Comparison of ENCODE assay signal across 24 cellular contexts in the genomic region with DNA sequence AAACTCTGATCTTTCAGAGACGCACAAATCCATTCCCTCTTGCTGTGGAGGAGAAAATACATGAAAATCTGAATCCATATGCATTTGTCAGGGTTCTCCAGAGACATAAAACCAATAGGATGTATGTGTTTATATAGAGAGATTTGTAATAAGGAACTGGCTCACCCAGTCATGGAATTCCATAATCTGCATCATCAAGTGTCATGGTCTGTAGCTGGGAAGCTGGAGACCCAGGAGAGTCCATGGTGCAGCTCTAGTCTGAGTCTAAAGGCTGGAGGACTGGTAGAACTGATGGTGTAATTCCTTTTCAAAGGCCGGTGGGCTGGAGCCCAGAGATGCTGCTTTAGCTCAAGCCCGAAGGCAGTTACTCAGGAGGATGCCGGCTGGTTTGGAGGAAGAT.
A peak's percentile ranks its signal among the peaks of the same experiment; 100 is the strongest.
DNase-seq lines count a peak whose midpoint lies in the region; ATAC-seq and TF ChIP-seq lines count a peak whose summit lies in the region.
"Had no signal": no experiment of that assay in that cellular context is flagged by ENCODE, and none has a peak within 500 bp of the region (broad histone marks: within the 10 kb centered on the region; RNA-seq: fewer than 3 reads in every experiment).

No MANE protein-coding gene starts in this region.

- CTCF ChIA-PET in Panc1 (lab: Charles Lee): no interaction called here

- H3K4me3 ChIP-seq in Panc1 (ENCODE audit: low read depth in 2 of 2, low read length in 2 of 2) (no peak overlapping the region), smooth muscle cell (no peak overlapping the region)
- H3K4me3 ChIP-seq: body of pancreas, pancreas, skin epidermis, suprapubic skin had no signal

- H3K27ac ChIP-seq in Panc1 (ENCODE audit: low read length) (peak overlapping the region; percentile 83), smooth muscle cell (ENCODE audit: low read depth) (peak overlapping the region; percentile 16)
- H3K27ac ChIP-seq: body of pancreas, pancreas, skin epidermis, suprapubic skin had no signal

- no peak overlapping the region for H2AFZ ChIP-seq in smooth muscle cell (ENCODE audit: low read depth)

- POLR2A ChIA-PET in Panc1 (lab: Charles Lee): interaction anchor here (0.6 kb wide), 1 partner anchor 8 kb away, joined by 8 read pairs; no protein-coding TSS in a partner anchor

- no peaks in the 10 kb centered on the region for H3K27me3 ChIP-seq in Panc1 (ENCODE audit: control insufficient read depth, insufficient read depth, low read length)
- no peaks in the 10 kb centered on the region for H3K27me3 ChIP-seq in smooth muscle cell (ENCODE audit: low read depth)
- H3K27me3 ChIP-seq: body of pancreas, pancreas, suprapubic skin had no signal

- H3F3A ChIP-seq in smooth muscle cell (ENCODE audit: low read depth): peaks cover 31% of the 10 kb centered on the region

- no peaks in the 10 kb centered on the region for H3K9me3 ChIP-seq in Panc1 (ENCODE audit: control insufficient read depth, insufficient read depth, low read depth, low read length)
- no peaks in the 10 kb centered on the region for H3K9me3 ChIP-seq in smooth muscle cell (replicated peaks; ENCODE audit: low read depth)
- H3K9me3 ChIP-seq: body of pancreas, pancreas, SK-N-SH, suprapubic skin had no signal

- in situ Hi-C loops in Panc1 (cut with HindIII; ENCODE audit: low pct_unique_long_range_greater_than_20kb, low sequenced_read_pairs): no loop called here

- peaks cover 39% of the 10 kb centered on the region for H4K20me1 ChIP-seq in smooth muscle cell (ENCODE audit: low read depth)

- WGBS in smooth muscle cell (ENCODE audit: low lambda C conversion rate): 87% methylated on average over 4 of the region's 4 CpGs

- TF ChIP-seq CTCF in Panc1 (IDR thresholded peaks at IDR 0.05): no peak
- no peak for TF ChIP-seq CTCF in smooth muscle cell (IDR thresholded peaks at IDR 0.05; ENCODE audit: borderline replicate concordance, insufficient read depth, poor library complexity, severe bottlenecking)

- intact Hi-C loops in Panc1 (cut with micrococcal nuclease; ENCODE audit: unreplicated experiment): no loop called here

- peaks cover 82% of the 10 kb centered on the region for H3K4me1 ChIP-seq in Panc1 (ENCODE audit: control insufficient read depth, insufficient read depth, low read length)
- peaks cover 10% of the 10 kb centered on the region for H3K4me1 ChIP-seq in smooth muscle cell (ENCODE audit: low read depth)

- peaks cover 64% of the 10 kb centered on the region for H3K79me2 ChIP-seq in smooth muscle cell (ENCODE audit: low read depth)

- peak; percentile 87 for DNase-seq in ELR (ENCODE audit: low read depth)
- no peak for DNase-seq in Panc1 (ENCODE audit: low read depth, low spot score)
- peak; percentile 53 for DNase-seq in fibroblast of peridontal ligament (ENCODE audit: extremely low read depth)
- no peak for DNase-seq in smooth muscle cell (lab: John Stamatoyannopoulos, UW; ENCODE audit: unreplicated experiment)
- no peak for DNase-seq in mucosa of gallbladder (ENCODE audit: low spot score)
- DNase-seq: activated CD4-positive, alpha-beta T cell treated with anti-CD3 and anti-CD28 coated beads, Interleukin-2, amount 50 U/mL, for 48 hours; activated naive CD4-positive, alpha-beta T cell treated with Interleukin-2 at 50 U/mL for 16 hours; activated T-cell treated with anti-CD3 and anti-CD28 coated beads, Interleukin-2, amount 50 U/mL, for 72 hours; body of pancreas; CD4-positive, alpha-beta memory T cell; cerebellar nuclear complex; left colon; NCI-H1092; NCI-H1694 treated with DMSO at 0.1 percent for 48 hours; NCI-H2171 treated with DMSO at 0.1 percent for 48 hours; NCI-H510A; pancreas; retina; SK-N-SH; stimulated activated naive CD4-positive, alpha-beta T cell had no signal

- no peak overlapping the region for H3K9ac ChIP-seq in smooth muscle cell (ENCODE audit: low read depth)
- H3K9ac ChIP-seq: SK-N-SH had no signal

- 0 out of 2 replicates have a peak, but pooled peaks cover 3% of the 10 kb centered on the region for H3K36me3 ChIP-seq in Panc1 (ENCODE audit: control insufficient read depth, insufficient read depth, low read length)
- H3K36me3 ChIP-seq in smooth muscle cell (ENCODE audit: low read depth): no peaks in the 10 kb centered on the region
- H3K36me3 ChIP-seq: pancreas, suprapubic skin had no signal

- no TSS peak for BruUV-seq in Panc1 (replicated peaks; lab: Mats Ljungman, UMichigan)

- peak overlapping the region; percentile 20 for H3K4me2 ChIP-seq in smooth muscle cell
- H3K4me2 ChIP-seq: SK-N-SH had no signal

- ATAC-seq in Panc1 (no peak), GM19452 (IDR thresholded peaks at IDR 0.05; ENCODE audit: unreplicated experiment) (no peak), HG02588 (IDR thresholded peaks at IDR 0.05; ENCODE audit: unreplicated experiment) (no peak)
- ATAC-seq: activated T-cell treated with anti-CD3 and anti-CD28 coated beads, Interleukin-2, amount 50 U/mL, for 72 hours; body of pancreas; left colon; pancreas had no signal

Comparison
In these comparisons a context has a peak if more than half of its experiments do, and no peak if none do; other contexts are left out.
1. DNase-seq: peak in ELR (single experiment) and fibroblast of peridontal ligament (single experiment); none in Panc1 (single experiment), smooth muscle cell (single experiment) and mucosa of gallbladder (single experiment).